1 cellular context compared by ENCODE assay signal in genomic region chr19:36139473-36140288, GRCh38.
A peak's percentile ranks its signal among the peaks of the same experiment; 100 is the strongest.
TF ChIP-seq lines count a peak whose summit lies in the region.

CAPNS1 (plus strand) TSS chr19:36140066; CDS start chr19:36141012, 946 bp downstream.

TF ChIP-seq in HepG2, 621 proteins besides CTCF, POLR2A, EP300 and RAD21 (continued from another document and continues in another):
- TF ChIP-seq ZFP41 (CRISPR knock-in tag; IDR thresholded peaks at IDR 0.05; ENCODE audit: borderline replicate concordance) (no peak; the same call in 1 of the 2 replicates), SRY (CRISPR knock-in tag; IDR thresholded peaks at IDR 0.05) (no peak), SOX13 (IDR thresholded peaks at IDR 0.05) (no peak; the same call in 1 of the 2 replicates), SOX13 (CRISPR knock-in tag; conservative IDR thresholded peaks at IDR 0.05 in 1 of 2, IDR thresholded peaks at IDR 0.05 in 1 of 2) (peak in 1 of 2 experiments; percentile 51; a peak in 2 of 4 replicates), ZBTB37 (CRISPR knock-in tag; IDR thresholded peaks at IDR 0.05) (no peak), PHF8 (CRISPR knock-in tag; IDR thresholded peaks at IDR 0.05) (peak; percentile 85), PLRG1 (conservative IDR thresholded peaks at IDR 0.05) (no peak), MNT (IDR thresholded peaks at IDR 0.05) (no peak), MAFG (CRISPR knock-in tag; IDR thresholded peaks at IDR 0.05) (no peak), PATZ1 (CRISPR knock-in tag; IDR thresholded peaks at IDR 0.05) (peak; percentile 67), SOX6 (IDR thresholded peaks at IDR 0.05) (no peak), SOX6 (CRISPR knock-in tag; IDR thresholded peaks at IDR 0.05) (peak; percentile 70), CREB3 (CRISPR knock-in tag; IDR thresholded peaks at IDR 0.05) (0 out of 2 replicates have a peak, but pooled peaks have one; percentile 58), ZNF614 (CRISPR knock-in tag; IDR thresholded peaks at IDR 0.05; ENCODE audit: borderline replicate concordance) (no peak), ZMAT5 (CRISPR knock-in tag; IDR thresholded peaks at IDR 0.05; ENCODE audit: borderline replicate concordance, low read depth) (no peak), MLXIP (CRISPR knock-in tag; IDR thresholded peaks at IDR 0.05; ENCODE audit: borderline replicate concordance) (no peak), TCF7L2 (IDR thresholded peaks at IDR 0.05; ENCODE audit: low read depth, low read length) (no peak), ZBTB43 (CRISPR knock-in tag; conservative IDR thresholded peaks at IDR 0.05) (0 out of 2 replicates have a peak, but pooled peaks have one; percentile 29), ATF5 (CRISPR knock-in tag; IDR thresholded peaks at IDR 0.05; ENCODE audit: low read depth) (no peak), POGK (CRISPR knock-in tag; conservative IDR thresholded peaks at IDR 0.05) (peak; percentile 72; the same call in 1 of the 2 replicates), HDAC2 (CRISPR knock-in tag; IDR thresholded peaks at IDR 0.05) (peak; percentile 33; the same call in 1 of the 2 replicates), THAP7 (CRISPR knock-in tag; IDR thresholded peaks at IDR 0.05) (no peak), ZBED4 (CRISPR knock-in tag; IDR thresholded peaks at IDR 0.05; ENCODE audit: borderline replicate concordance) (peak; percentile 89), MTF1 (CRISPR knock-in tag; IDR thresholded peaks at IDR 0.05) (no peak; the same call in 1 of the 2 replicates), ZNF331 (CRISPR knock-in tag; IDR thresholded peaks at IDR 0.05) (peak; percentile 60; the same call in 1 of the 2 replicates), ZNF343 (CRISPR knock-in tag; IDR thresholded peaks at IDR 0.05) (0 out of 2 replicates have a peak, but pooled peaks have one; percentile 64), PCBP1 (IDR thresholded peaks at IDR 0.05; ENCODE audit: borderline replicate concordance, low read depth, low read length) (0 out of 2 replicates have a peak, but pooled peaks have one; percentile 69), TOPORS (CRISPR knock-in tag; IDR thresholded peaks at IDR 0.05) (0 out of 2 replicates have a peak, but pooled peaks have one; percentile 63), ZNF761 (CRISPR knock-in tag; conservative IDR thresholded peaks at IDR 0.05) (peak; percentile 67; the same call in 1 of the 2 replicates), KLF15 (CRISPR knock-in tag; IDR thresholded peaks at IDR 0.05; ENCODE audit: borderline replicate concordance) (peak; percentile 81; the same call in 1 of the 2 replicates), ZNF788 (CRISPR knock-in tag; IDR thresholded peaks at IDR 0.05; ENCODE audit: borderline replicate concordance) (peak; percentile 78; the same call in 1 of the 2 replicates), KDM5B (CRISPR knock-in tag; IDR thresholded peaks at IDR 0.05; ENCODE audit: borderline replicate concordance) (peak; percentile 54; the same call in 1 of the 2 replicates), MAFF (IDR thresholded peaks at IDR 0.05; ENCODE audit: low read depth, low read length) (no peak), NR0B2 (CRISPR knock-in tag; IDR thresholded peaks at IDR 0.05) (no peak), ZNF292 (CRISPR knock-in tag; IDR thresholded peaks at IDR 0.05; ENCODE audit: borderline replicate concordance, low read depth) (no peak; the same call in 1 of the 2 replicates)
